In the genomic region with DNA sequence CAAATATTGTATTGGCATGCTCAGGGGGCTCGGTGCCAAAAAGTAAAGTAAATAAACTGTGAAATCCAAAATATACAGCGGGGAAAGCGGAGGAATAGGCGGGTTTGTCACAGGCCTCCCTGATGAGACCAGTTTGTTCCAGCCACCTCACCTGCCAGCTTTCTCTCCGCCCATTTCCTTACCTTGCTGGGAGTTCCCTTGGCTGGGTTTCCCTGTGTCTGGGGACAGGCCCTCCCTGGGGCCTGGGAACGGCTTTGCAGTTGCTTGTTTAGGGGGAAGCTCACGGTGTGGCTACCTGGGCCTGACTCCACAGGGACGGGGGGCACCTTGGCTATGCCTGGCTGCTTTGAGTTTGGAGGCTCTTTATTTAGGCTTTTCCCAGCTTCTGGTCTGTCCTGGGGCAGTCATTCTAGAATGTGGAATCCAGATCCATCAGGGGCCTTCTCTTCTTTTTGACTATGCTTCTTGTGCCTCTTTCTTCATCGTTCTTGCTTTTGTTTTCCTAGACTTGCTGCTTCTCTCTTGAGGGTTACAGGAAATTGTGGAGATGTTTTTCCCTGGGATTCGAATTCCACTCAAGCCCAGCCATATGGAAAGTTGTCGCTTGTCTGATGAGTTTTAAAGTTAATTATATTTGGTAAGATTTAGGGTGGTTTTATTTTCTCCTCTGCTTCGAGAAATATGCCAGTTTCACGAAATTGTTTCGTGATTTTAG, we compare ENCODE assay signal across 9 cellular contexts. TPM values are rescaled to one million over a fixed set of nuclear protein-coding genes. Genes with fewer than 3 reads are reported as not detected.
DNase-seq lines count a peak whose midpoint lies in the region; ATAC-seq and TF ChIP-seq lines count a peak whose summit lies in the region.
"Had no signal": no experiment of that assay in that cellular context is flagged by ENCODE, and none has a peak within 500 bp of the region (broad histone marks: within the 10 kb centered on the region; RNA-seq: fewer than 3 reads in every experiment).

No MANE protein-coding gene starts in this region.

- DNase-seq in A673 (ENCODE audit: low spot score) (no peak), choroid plexus epithelial cell (ENCODE audit: low read depth) (no peak), epidermal melanocyte (ENCODE audit: insufficient read length, low spot score) (no peak), Kasumi-1 (lab: John Stamatoyannopoulos, UW) (no peak)
- DNase-seq in stimulated activated CD4-positive, alpha-beta T cell treated with anti-CD3 and anti-CD28 coated beads, Interleukin-2, amount 100 ng/mL, for 48 hours, result no peak

- TF ChIP-seq CTCF in A673 (conservative IDR thresholded peaks at IDR 0.05; ENCODE audit: low read depth, low read length) (no peak), choroid plexus epithelial cell (conservative IDR thresholded peaks at IDR 0.05; ENCODE audit: low read depth, low read length) (no peak)

- 10% methylated on average over 14 of the region's 14 CpGs for WGBS in HUES64

- ATAC-seq in HG03469 (IDR thresholded peaks at IDR 0.05; ENCODE audit: unreplicated experiment), result no peak
- ATAC-seq: naive thymus-derived CD4-positive, alpha-beta T cell had no signal

- peak overlapping the region; percentile 70 for H3K4me3 ChIP-seq in A673 (ENCODE audit: low read depth, low read length, poor library complexity, severe bottlenecking)
- H3K4me3 ChIP-seq in HUES64 (ENCODE audit: low read length), result peak overlapping the region; percentile 89
- peak overlapping the region; percentile 69 for H3K4me3 ChIP-seq in choroid plexus epithelial cell (ENCODE audit: low read depth, low read length)
- H3K4me3 ChIP-seq in muscle layer of colon (ENCODE audit: low read depth in 1 of 2, low read length in 2 of 2), result peak overlapping the region in 1 of 2 donors; percentile 78

- no peaks in the 10 kb centered on the region for H3K27me3 ChIP-seq in A673 (replicated peaks; ENCODE audit: insufficient read depth, low read depth, low read length, poor library complexity)
- H3K27me3 ChIP-seq in HUES64 (ENCODE audit: insufficient read depth, low read length), result no peaks in the 10 kb centered on the region
- peaks cover 0 to 6% of the 10 kb centered on the region in 2 donors for H3K27me3 ChIP-seq in muscle layer of colon (ENCODE audit: control insufficient read depth in 1 of 2, insufficient read depth in 2 of 2, low read length in 2 of 2)

- H3K9ac ChIP-seq in HUES64 (ENCODE audit: low read depth, low read length) (peak overlapping the region; percentile 91), muscle layer of colon (ENCODE audit: low read length) (peak overlapping the region; percentile 25)

- H3K9me3 ChIP-seq in A673 (ENCODE audit: low read depth, low read length, poor library complexity, severe bottlenecking) (no peaks in the 10 kb centered on the region), HUES64 (ENCODE audit: insufficient read depth, low read depth, low read length) (no peaks in the 10 kb centered on the region), muscle layer of colon (ENCODE audit: low read length) (no peaks in the 10 kb centered on the region)

- H3K36me3 ChIP-seq in A673 (ENCODE audit: insufficient read depth, low read length, poor library complexity, severe bottlenecking) (no peaks in the 10 kb centered on the region), HUES64 (ENCODE audit: insufficient read depth, low read length) (0 out of 2 replicates have a peak, but pooled peaks cover 2% of the 10 kb centered on the region), muscle layer of colon (ENCODE audit: insufficient read depth, low read length) (no peaks in the 10 kb centered on the region)

- POLR2A ChIA-PET in A673 (lab: Charles Lee; ENCODE audit: low non-redundant PET), result no interaction called here

- H3K4me1 ChIP-seq in A673 (ENCODE audit: insufficient read depth, low read length, poor library complexity, severe bottlenecking) (peaks cover 45% of the 10 kb centered on the region), HUES64 (ENCODE audit: insufficient read depth, low read length) (peaks cover 42% of the 10 kb centered on the region), muscle layer of colon (ENCODE audit: insufficient read depth, low read length) (peaks cover 20% of the 10 kb centered on the region)

- TSS peak; percentile 40 for BruUV-seq in A673 (replicated peaks; lab: Mats Ljungman, UMichigan)

- CTCF ChIA-PET in A673 (lab: Charles Lee), result no interaction called here

- intact Hi-C loops in A673 (cut with micrococcal nuclease; ENCODE audit: unreplicated experiment), result loop anchor here (10.0 kb wide), 1 partner anchor 197 kb away; no protein-coding TSS in a partner anchor

- peak overlapping the region; percentile 80 for H3K27ac ChIP-seq in A673 (ENCODE audit: low read depth, low read length, poor library complexity, severe bottlenecking)
- H3K27ac ChIP-seq in HUES64 (ENCODE audit: low read depth, low read length), result peak overlapping the region; percentile 97
- H3K27ac ChIP-seq in muscle layer of colon (ENCODE audit: low read depth, low read length), result peak overlapping the region; percentile 40

RNA-seq across cellular contexts. Expression of a gene that starts 2.3 kb away (rescaled TPM):
- total RNA-seq in A673 (2021), result 8.1 and 10.4 TPM in 2 replicates
- polyA plus RNA-seq in HUES64 (2013, experiment 1 of 2), result 21.8 TPM
- 22.5 TPM for polyA plus RNA-seq in HUES64 (2013, experiment 2 of 2)
- polyA plus RNA-seq: naive thymus-derived CD4-positive, alpha-beta T cell had no signal

Comparison
In these comparisons a context has a peak if more than half of its experiments do, and no peak if none do; other contexts are left out.
1. H3K27ac ChIP-seq: peak in every context shown above with its lines; median percentile 97 in HUES64; 80 in A673; 40 in muscle layer of colon.